Comparison of ENCODE assay signal across 15 cellular contexts in genomic region chr5:74469234-74469972, GRCh38.
DNase-seq lines count a peak whose midpoint lies in the region; ATAC-seq and TF ChIP-seq lines count a peak whose summit lies in the region.
"Had no signal": no experiment of that assay in that cellular context is flagged by ENCODE, and none has a peak within 500 bp of the region (broad histone marks: within the 10 kb centered on the region; RNA-seq: fewer than 3 reads in every experiment).

No MANE protein-coding gene starts in this region.

- peak in 2 of 3 experiments; percentile 23 to 40 for DNase-seq in NCI-H1417 (lab: John Stamatoyannopoulos, UW)
- no peak for DNase-seq in NCI-H1417 treated with DMSO at 0.1 percent for 48 hours (lab: John Stamatoyannopoulos, UW)
- DNase-seq in NCI-H1048 (lab: John Stamatoyannopoulos, UW) = peak; percentile 53
- no peak for DNase-seq in endodermal cell
- DNase-seq in nucleus accumbens (lab: John Stamatoyannopoulos, UW) = no peak
- DNase-seq: Caco-2; CD8-positive, alpha-beta memory T cell; DMS53; GF-D8 had no signal

- H3K4me3 ChIP-seq in endodermal cell (ENCODE audit: low read length) (no peak overlapping the region), parathyroid adenoma (ENCODE audit: low read depth, low read length) (no peak overlapping the region)
- H3K4me3 ChIP-seq: BLaER1 had no signal

- no peaks in the 10 kb centered on the region for H3K36me3 Mint-ChIP-seq in endodermal cell (ENCODE audit: low read depth)
- H3K36me3 Mint-ChIP-seq: CD8-positive, alpha-beta memory T cell had no signal

- WGBS in endodermal cell (ENCODE audit: insufficient coverage in 1 of 2, insufficient read length in 1 of 2), 2 experiments = 93 to 94% methylated on average over 5 to 8 of the region's 8 CpGs

- no peaks in the 10 kb centered on the region for H3K4me1 ChIP-seq in endodermal cell (ENCODE audit: control insufficient read depth, insufficient read depth, low read length)
- H3K4me1 ChIP-seq in parathyroid adenoma = peaks cover 31% of the 10 kb centered on the region
- H3K4me1 ChIP-seq: BLaER1, Caco-2 had no signal

- H3K9ac ChIP-seq in endodermal cell (ENCODE audit: extremely low read depth, low read length, poor library complexity, severe bottlenecking) (no peak overlapping the region), parathyroid adenoma (no peak overlapping the region)
- H3K9ac ChIP-seq: BLaER1 had no signal

- no peak overlapping the region for H3K4me3 Mint-ChIP-seq in endodermal cell
- H3K4me3 Mint-ChIP-seq: CD8-positive, alpha-beta memory T cell had no signal

- TF ChIP-seq CTCF in endodermal cell (conservative IDR thresholded peaks at IDR 0.05) (peak; percentile 18), parathyroid adenoma (IDR thresholded peaks at IDR 0.05) (no peak)

- H3K27me3 Mint-ChIP-seq in endodermal cell (ENCODE audit: insufficient read depth) = no peaks in the 10 kb centered on the region

- H3K27me3 ChIP-seq in endodermal cell (ENCODE audit: control insufficient read depth, insufficient read depth, low read length, poor library complexity, severe bottlenecking) = no peaks in the 10 kb centered on the region
- H3K27me3 ChIP-seq in parathyroid adenoma (ENCODE audit: control insufficient read depth, insufficient read depth, low read length) = no peaks in the 10 kb centered on the region
- H3K27me3 ChIP-seq: BLaER1 had no signal

- ATAC-seq in HG02970 (IDR thresholded peaks at IDR 0.05; ENCODE audit: low FRiP score, unreplicated experiment) (no peak), HG02763 (IDR thresholded peaks at IDR 0.05; ENCODE audit: unreplicated experiment) (no peak)
- ATAC-seq: HepG2 had no signal

- H3K9me3 ChIP-seq in endodermal cell (ENCODE audit: control insufficient read depth, low read length) (no peaks in the 10 kb centered on the region), parathyroid adenoma (ENCODE audit: control insufficient read depth, low read length) (no peaks in the 10 kb centered on the region)
- H3K9me3 ChIP-seq: BLaER1, Caco-2 had no signal

- no peaks in the 10 kb centered on the region for H3K36me3 ChIP-seq in endodermal cell (ENCODE audit: control insufficient read depth, insufficient read depth, low read length)
- H3K36me3 ChIP-seq in parathyroid adenoma (ENCODE audit: control insufficient read depth, insufficient read depth, low read length) = no peaks in the 10 kb centered on the region
- H3K36me3 ChIP-seq: BLaER1 had no signal

- H3K9me3 Mint-ChIP-seq in endodermal cell = no peaks in the 10 kb centered on the region
- H3K9me3 Mint-ChIP-seq: CD8-positive, alpha-beta memory T cell had no signal

- no peaks in the 10 kb centered on the region for H3K4me1 Mint-ChIP-seq in endodermal cell
- H3K4me1 Mint-ChIP-seq: CD8-positive, alpha-beta memory T cell had no signal

- H2AFZ ChIP-seq in parathyroid adenoma = no peak overlapping the region

- peak overlapping the region; percentile 9 for H3K4me2 ChIP-seq in parathyroid adenoma (ENCODE audit: low read length)
- H3K4me2 ChIP-seq: BLaER1 had no signal

- no peak overlapping the region for H3K27ac ChIP-seq in endodermal cell (ENCODE audit: low read depth, low read length)
- H3K27ac ChIP-seq in parathyroid adenoma = peak overlapping the region; percentile 97
- H3K27ac ChIP-seq: 22Rv1, BLaER1 had no signal

- no peak overlapping the region for H3K27ac Mint-ChIP-seq in endodermal cell

- no peaks in the 10 kb centered on the region for H3K79me2 ChIP-seq in parathyroid adenoma

Comparison
In these comparisons a context has a peak if more than half of its experiments do, and no peak if none do; other contexts are left out.
1. DNase-seq: peak in NCI-H1417 (2 of 3) and NCI-H1048 (single experiment); none in NCI-H1417 treated with DMSO at 0.1 percent for 48 hours (single experiment), endodermal cell (single experiment) and nucleus accumbens (0 of 56).